1 cellular context compared by ENCODE assay signal in genomic region chr7:104064969-104065387, GRCh38.
A peak's percentile ranks its signal among the peaks of the same experiment; 100 is the strongest.
TF ChIP-seq lines count a peak whose summit lies in the region.

No MANE protein-coding gene starts in this region.

TF ChIP-seq in HepG2, 621 proteins besides CTCF, POLR2A, EP300 and RAD21 (continued from another document):
- TF ChIP-seq, protein P1, sequence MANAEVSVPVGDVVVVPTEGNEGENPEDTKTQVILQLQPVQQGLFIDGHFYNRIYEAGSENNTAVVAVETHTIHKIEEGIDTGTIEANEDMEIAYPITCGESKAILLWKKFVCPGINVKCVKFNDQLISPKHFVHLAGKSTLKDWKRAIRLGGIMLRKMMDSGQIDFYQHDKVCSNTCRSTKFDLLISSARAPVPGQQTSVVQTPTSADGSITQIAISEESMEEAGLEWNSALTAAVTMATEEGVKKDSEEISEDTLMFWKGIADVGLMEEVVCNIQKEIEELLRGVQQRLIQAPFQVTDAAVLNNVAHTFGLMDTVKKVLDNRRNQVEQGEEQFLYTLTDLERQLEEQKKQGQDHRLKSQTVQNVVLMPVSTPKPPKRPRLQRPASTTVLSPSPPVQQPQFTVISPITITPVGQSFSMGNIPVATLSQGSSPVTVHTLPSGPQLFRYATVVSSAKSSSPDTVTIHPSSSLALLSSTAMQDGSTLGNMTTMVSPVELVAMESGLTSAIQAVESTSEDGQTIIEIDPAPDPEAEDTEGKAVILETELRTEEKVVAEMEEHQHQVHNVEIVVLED (CRISPR knock-in tag; IDR thresholded peaks at IDR 0.05; ENCODE audit: borderline replicate concordance), result peak; percentile 42; the same call in 1 of the 2 replicates
- TF ChIP-seq ZMAT3 (CRISPR knock-in tag; conservative IDR thresholded peaks at IDR 0.05), result no peak
- TF ChIP-seq SNAI1 (CRISPR knock-in tag; IDR thresholded peaks at IDR 0.05; ENCODE audit: borderline replicate concordance), result no peak
- peak; percentile 60; the same call in 1 of the 2 replicates for TF ChIP-seq IRF2 (CRISPR knock-in tag; IDR thresholded peaks at IDR 0.05)
- no peak for TF ChIP-seq AKAP8 (CRISPR knock-in tag; IDR thresholded peaks at IDR 0.05)
- peak; percentile 98 for TF ChIP-seq HMG20B (CRISPR knock-in tag; conservative IDR thresholded peaks at IDR 0.05)
- peak; percentile 100 for TF ChIP-seq TCF7 (IDR thresholded peaks at IDR 0.05; ENCODE audit: low read depth)
- TF ChIP-seq, protein P2, sequence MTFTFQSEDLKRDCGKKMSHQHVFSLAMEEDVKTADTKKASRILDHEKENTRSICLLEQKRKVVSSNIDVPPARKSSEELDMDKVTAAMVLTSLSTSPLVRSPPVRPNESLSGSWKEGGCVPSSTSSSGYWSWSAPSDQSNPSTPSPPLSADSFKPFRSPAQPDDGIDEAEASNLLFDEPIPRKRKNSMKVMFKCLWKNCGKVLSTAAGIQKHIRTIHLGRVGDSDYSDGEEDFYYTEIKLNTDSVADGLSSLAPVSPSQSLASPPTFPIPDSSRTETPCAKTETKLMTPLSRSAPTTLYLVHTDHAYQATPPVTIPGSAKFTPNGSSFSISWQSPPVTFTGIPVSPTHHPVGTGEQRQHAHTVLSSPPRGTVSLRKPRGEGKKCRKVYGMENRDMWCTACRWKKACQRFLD (CRISPR knock-in tag; IDR thresholded peaks at IDR 0.05; ENCODE audit: borderline replicate concordance), result no peak
- peak; percentile 96 for TF ChIP-seq MED13 (CRISPR knock-in tag; IDR thresholded peaks at IDR 0.05)
- TF ChIP-seq PRMT3 (CRISPR knock-in tag; IDR thresholded peaks at IDR 0.05; ENCODE audit: borderline replicate concordance, low read depth), result no peak
- peak; percentile 95 for TF ChIP-seq RERE (CRISPR knock-in tag; IDR thresholded peaks at IDR 0.05; ENCODE audit: low read depth)
- no peak for TF ChIP-seq SUZ12 (IDR thresholded peaks at IDR 0.05; ENCODE audit: low read depth, low read length)
